In genomic region chr22:31218565-31219262, GRCh38 we compare ENCODE assay signal across 1 cellular context.
TF ChIP-seq lines count a peak whose summit lies in the region.

No MANE protein-coding gene starts in this region.

TF ChIP-seq in HepG2, 621 proteins besides CTCF, POLR2A, EP300 and RAD21:
- 0 out of 2 replicates have a peak, but pooled peaks have one; percentile 3 for TF ChIP-seq RBFOX2 (IDR thresholded peaks at IDR 0.05; ENCODE audit: low read depth, low read length)
- no peak for TF ChIP-seq NAIF1 (CRISPR knock-in tag; IDR thresholded peaks at IDR 0.05; ENCODE audit: borderline replicate concordance)
- no peak for TF ChIP-seq ASH2L (IDR thresholded peaks at IDR 0.05; ENCODE audit: insufficient read length, low read depth, low read length)
- TF ChIP-seq ZNF639 (CRISPR knock-in tag; conservative IDR thresholded peaks at IDR 0.05), result no peak
